In the genomic region with DNA sequence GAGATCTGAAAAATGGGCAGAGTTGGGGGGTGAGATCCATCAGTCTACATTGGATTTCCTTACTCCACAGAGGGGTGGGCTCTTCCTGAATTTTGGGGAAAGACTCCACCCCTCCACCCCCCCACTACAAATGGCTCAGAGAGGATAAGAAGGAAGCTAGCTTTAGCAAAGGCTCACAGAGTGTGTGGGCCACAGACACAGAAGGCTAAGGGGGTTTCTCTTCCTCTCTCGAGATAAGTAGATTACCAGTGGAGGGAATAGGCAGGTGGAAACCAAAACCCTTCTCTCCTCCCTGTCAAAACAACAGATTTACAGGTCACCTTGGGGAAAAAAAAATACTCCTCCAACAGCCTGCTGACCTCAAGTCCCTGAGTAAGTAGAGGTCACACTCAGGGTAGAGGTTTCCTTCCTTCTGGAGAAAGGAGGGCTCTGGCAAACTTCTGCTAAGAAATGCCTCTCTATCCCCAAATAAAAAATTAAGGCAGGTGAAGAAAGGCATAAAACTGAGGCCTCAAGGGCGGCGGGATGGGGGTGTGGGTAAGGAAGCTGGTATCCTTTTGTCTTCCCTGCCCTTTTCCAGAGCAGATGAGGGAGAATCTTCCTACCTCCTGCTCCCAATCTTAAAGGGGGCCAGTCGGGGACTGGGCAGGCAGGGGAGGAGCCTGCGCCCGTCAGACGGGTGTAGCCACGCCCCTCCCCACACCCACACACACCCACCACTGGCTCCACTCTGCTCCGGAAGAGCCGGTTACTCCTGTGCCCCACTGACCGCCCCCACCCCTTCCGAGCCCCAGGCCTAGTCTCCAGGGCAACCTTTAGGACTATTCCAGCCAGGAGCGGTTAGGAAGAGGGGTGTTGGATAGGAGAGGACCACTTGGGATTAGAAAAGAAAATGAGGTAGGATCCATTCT, we compare ENCODE assay signal across 8 cellular contexts. TPM values are rescaled to one million over a fixed set of nuclear protein-coding genes. Genes with fewer than 3 reads are reported as not detected.
DNase-seq lines count a peak whose midpoint lies in the region; ATAC-seq and TF ChIP-seq lines count a peak whose summit lies in the region.

No MANE protein-coding gene starts in this region.

- DNase-seq in AG09309 (ENCODE audit: low read depth) (no peak), GM19238 (ENCODE audit: insufficient read length, low spot score) (peak; percentile 58), NB4 (ENCODE audit: low read depth) (peak; percentile 81), dermis blood vessel endothelial cell (peak; percentile 57), lower leg skin (ENCODE audit: low spot score in 2 of 2) (peak; percentile 68 to 92)
- peak; percentile 50 for DNase-seq in activated CD4-positive, alpha-beta T cell treated with anti-CD3 and anti-CD28 coated beads, Interleukin-2, amount 10 ng/mL, durations not matched to agents 7 days and 5 days
- DNase-seq in stimulated activated CD8-positive, alpha-beta memory T cell treated with anti-CD3 and anti-CD28 coated beads, Interleukin-15, amount 100 ng/mL, for 1 hour (ENCODE audit: low read depth): peak; percentile 22

- peak overlapping the region; percentile 94 for H3K4me3 Mint-ChIP-seq in activated CD4-positive, alpha-beta T cell treated with anti-CD3 and anti-CD28 coated beads, Interleukin-2, amount 10 ng/mL, durations not matched to agents 7 days and 5 days

- peaks cover 11% of the 10 kb centered on the region for H3K36me3 Mint-ChIP-seq in activated CD4-positive, alpha-beta T cell treated with anti-CD3 and anti-CD28 coated beads, Interleukin-2, amount 10 ng/mL, durations not matched to agents 7 days and 5 days (ENCODE audit: low read depth)

- WGBS in lower leg skin, 2 donors: 4 to 5% methylated on average over 13 of the region's 13 CpGs

- POLR2A ChIA-PET in activated CD4-positive, alpha-beta T cell treated with anti-CD3 and anti-CD28 coated beads, Interleukin-2, amount 10 ng/mL, durations not matched to agents 7 days and 5 days (lab: Charles Lee): interaction anchor here (0.7 kb wide), 1 partner anchor 118 kb away, joined by 3 read pairs; no protein-coding TSS in a partner anchor

- H3K27me3 Mint-ChIP-seq in activated CD4-positive, alpha-beta T cell treated with anti-CD3 and anti-CD28 coated beads, Interleukin-2, amount 10 ng/mL, durations not matched to agents 7 days and 5 days: no peaks in the 10 kb centered on the region

- H3K4me1 Mint-ChIP-seq in activated CD4-positive, alpha-beta T cell treated with anti-CD3 and anti-CD28 coated beads, Interleukin-2, amount 10 ng/mL, durations not matched to agents 7 days and 5 days: peaks cover 70% of the 10 kb centered on the region

- TF ChIP-seq POLR2A in NB4 (IDR thresholded peaks at IDR 0.05; ENCODE audit: extremely low read depth, insufficient read length) (no peak), lower leg skin (IDR thresholded peaks at IDR 0.05) (no peak)

- TF ChIP-seq CTCF in AG09309 (IDR thresholded peaks at IDR 0.05; ENCODE audit: control insufficient read depth, insufficient read depth, low read depth, low read length, missing control alignments) (no peak), NB4 (IDR thresholded peaks at IDR 0.05; ENCODE audit: low read depth, low read length) (no peak), lower leg skin (IDR thresholded peaks at IDR 0.05) (no peak)

- intact Hi-C loops in lower leg skin (cut with DNase I; ENCODE audit: low total_unique reads): no loop called here

- H3K27ac Mint-ChIP-seq in activated CD4-positive, alpha-beta T cell treated with anti-CD3 and anti-CD28 coated beads, Interleukin-2, amount 10 ng/mL, durations not matched to agents 7 days and 5 days: peak overlapping the region; percentile 59

- CTCF ChIA-PET in activated CD4-positive, alpha-beta T cell treated with anti-CD3 and anti-CD28 coated beads, Interleukin-2, amount 10 ng/mL, durations not matched to agents 7 days and 5 days (lab: Charles Lee): no interaction called here

- peak overlapping the region; percentile 1 for H3K4me3 ChIP-seq in AG09309 (ENCODE audit: control insufficient read depth, low read depth, low read length)
- peak overlapping the region; percentile 21 for H3K4me3 ChIP-seq in NB4 (ENCODE audit: low read depth, low read length)
- H3K4me3 ChIP-seq in lower leg skin (ENCODE audit: low read depth, poor library complexity, severe bottlenecking): no peak overlapping the region

- no peaks in the 10 kb centered on the region for H3K9me3 Mint-ChIP-seq in activated CD4-positive, alpha-beta T cell treated with anti-CD3 and anti-CD28 coated beads, Interleukin-2, amount 10 ng/mL, durations not matched to agents 7 days and 5 days

- ATAC-seq in HG02884 (IDR thresholded peaks at IDR 0.05; ENCODE audit: unreplicated experiment): no peak

RNA-seq across cellular contexts. Expression of gene BAZ2A, which starts 1.9 kb away (rescaled TPM):
- total RNA-seq in activated CD4-positive, alpha-beta T cell treated with anti-CD3 and anti-CD28 coated beads, Interleukin-2, amount 10 ng/mL, durations not matched to agents 7 days and 5 days: 100 to 1,000 TPM in 1 of 2 experiments, 10 to 100 TPM in 1; 98.4 to 116 TPM
- total RNA-seq in dermis blood vessel endothelial cell: 23.5 and 40.9 TPM in 2 replicates
- total RNA-seq in lower leg skin: 100 to 1,000 TPM in 2 of 4 donors, 10 to 100 TPM in 2; 64.8 to 141 (median 107) TPM

RNA-seq across cellular contexts. Expression of gene ATP5F1B, which starts 13.7 kb away (rescaled TPM):
- total RNA-seq in activated CD4-positive, alpha-beta T cell treated with anti-CD3 and anti-CD28 coated beads, Interleukin-2, amount 10 ng/mL, durations not matched to agents 7 days and 5 days: 100 to 1,000 TPM; 506 to 539 TPM
- 402 and 579 TPM in 2 replicates for total RNA-seq in dermis blood vessel endothelial cell
- total RNA-seq in lower leg skin: 100 to 1,000 TPM; 360 to 457 (median 395) TPM

RNA-seq across cellular contexts. Expression of gene PTGES3, which starts 56.0 kb away (rescaled TPM):
- 100 to 1,000 TPM; 218 to 236 TPM for total RNA-seq in activated CD4-positive, alpha-beta T cell treated with anti-CD3 and anti-CD28 coated beads, Interleukin-2, amount 10 ng/mL, durations not matched to agents 7 days and 5 days
- total RNA-seq in dermis blood vessel endothelial cell (54.1 and 116 TPM in 2 replicates), lower leg skin (10 to 100 TPM; 57.0 to 73.7 (median 62.3) TPM)
